Comparison of ENCODE assay signal across 1 cellular context in the genomic region with DNA sequence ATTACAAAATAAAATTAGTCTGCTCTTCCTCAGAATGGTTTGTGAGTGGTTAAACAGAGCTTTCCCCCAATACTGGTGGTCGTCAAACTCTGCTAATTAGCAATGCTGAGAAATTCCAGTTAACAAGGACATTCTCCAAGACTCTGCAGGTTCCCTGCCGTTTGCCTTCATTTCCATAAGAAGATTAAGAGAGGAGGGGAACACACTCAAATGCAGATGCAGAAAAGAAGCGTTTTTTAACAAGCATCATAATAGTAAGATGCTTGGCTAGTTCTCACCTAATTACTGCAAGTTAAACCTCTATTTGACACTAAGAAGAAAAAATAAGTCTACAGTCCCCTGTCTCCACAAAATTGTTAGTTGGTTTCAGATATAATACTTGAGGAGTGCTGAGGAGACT.
TF ChIP-seq lines count a peak whose summit lies in the region.

No MANE protein-coding gene starts in this region.

TF ChIP-seq in WTC11, 78 proteins besides CTCF, POLR2A, EP300 and RAD21 (continued from another document):
- TF ChIP-seq PREB (CRISPR knock-in tag; IDR thresholded peaks at IDR 0.05; ENCODE audit: borderline replicate concordance) = no peak
- TF ChIP-seq, protein P1, sequence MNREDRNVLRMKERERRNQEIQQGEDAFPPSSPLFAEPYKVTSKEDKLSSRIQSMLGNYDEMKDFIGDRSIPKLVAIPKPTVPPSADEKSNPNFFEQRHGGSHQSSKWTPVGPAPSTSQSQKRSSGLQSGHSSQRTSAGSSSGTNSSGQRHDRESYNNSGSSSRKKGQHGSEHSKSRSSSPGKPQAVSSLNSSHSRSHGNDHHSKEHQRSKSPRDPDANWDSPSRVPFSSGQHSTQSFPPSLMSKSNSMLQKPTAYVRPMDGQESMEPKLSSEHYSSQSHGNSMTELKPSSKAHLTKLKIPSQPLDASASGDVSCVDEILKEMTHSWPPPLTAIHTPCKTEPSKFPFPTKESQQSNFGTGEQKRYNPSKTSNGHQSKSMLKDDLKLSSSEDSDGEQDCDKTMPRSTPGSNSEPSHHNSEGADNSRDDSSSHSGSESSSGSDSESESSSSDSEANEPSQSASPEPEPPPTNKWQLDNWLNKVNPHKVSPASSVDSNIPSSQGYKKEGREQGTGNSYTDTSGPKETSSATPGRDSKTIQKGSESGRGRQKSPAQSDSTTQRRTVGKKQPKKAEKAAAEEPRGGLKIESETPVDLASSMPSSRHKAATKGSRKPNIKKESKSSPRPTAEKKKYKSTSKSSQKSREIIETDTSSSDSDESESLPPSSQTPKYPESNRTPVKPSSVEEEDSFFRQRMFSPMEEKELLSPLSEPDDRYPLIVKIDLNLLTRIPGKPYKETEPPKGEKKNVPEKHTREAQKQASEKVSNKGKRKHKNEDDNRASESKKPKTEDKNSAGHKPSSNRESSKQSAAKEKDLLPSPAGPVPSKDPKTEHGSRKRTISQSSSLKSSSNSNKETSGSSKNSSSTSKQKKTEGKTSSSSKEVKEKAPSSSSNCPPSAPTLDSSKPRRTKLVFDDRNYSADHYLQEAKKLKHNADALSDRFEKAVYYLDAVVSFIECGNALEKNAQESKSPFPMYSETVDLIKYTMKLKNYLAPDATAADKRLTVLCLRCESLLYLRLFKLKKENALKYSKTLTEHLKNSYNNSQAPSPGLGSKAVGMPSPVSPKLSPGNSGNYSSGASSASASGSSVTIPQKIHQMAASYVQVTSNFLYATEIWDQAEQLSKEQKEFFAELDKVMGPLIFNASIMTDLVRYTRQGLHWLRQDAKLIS (CRISPR knock-in tag; IDR thresholded peaks at IDR 0.05; ENCODE audit: borderline replicate concordance) = peak; percentile 49; the same call in 1 of the 2 replicates
- no peak for TF ChIP-seq NFATC4 (CRISPR knock-in tag; IDR thresholded peaks at IDR 0.05)
- TF ChIP-seq ETV6 (CRISPR knock-in tag; IDR thresholded peaks at IDR 0.05) = peak; percentile 71; the same call in 1 of the 2 replicates
